ENCODE assay signal across 14 cellular contexts in the genomic region with DNA sequence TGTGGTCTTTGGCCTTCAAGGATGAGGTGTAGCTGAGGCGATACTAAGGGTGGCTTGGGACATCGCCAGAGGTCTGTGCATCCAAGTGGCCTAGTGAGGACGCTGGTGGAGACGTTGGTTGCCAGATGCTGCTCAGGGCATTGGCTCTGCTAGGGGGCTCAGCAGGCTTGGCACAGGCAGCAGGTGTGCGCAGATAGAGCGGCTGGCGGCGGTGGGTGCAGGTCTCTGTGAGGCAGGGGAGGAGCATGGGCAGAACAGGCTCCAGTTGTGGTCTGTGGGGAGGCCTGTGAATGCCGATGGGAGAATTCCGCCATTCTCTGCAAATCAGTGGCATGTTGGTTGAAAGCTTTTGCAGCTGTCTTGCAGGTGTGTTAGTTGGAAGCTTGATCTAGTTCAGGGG. TPM values are rescaled to one million over a fixed set of nuclear protein-coding genes. Genes with fewer than 3 reads are reported as not detected.
DNase-seq lines count a peak whose midpoint lies in the region; ATAC-seq and TF ChIP-seq lines count a peak whose summit lies in the region.
"Had no signal": no experiment of that assay in that cellular context is flagged by ENCODE, and none has a peak within 500 bp of the region (broad histone marks: within the 10 kb centered on the region; RNA-seq: fewer than 3 reads in every experiment).

No MANE protein-coding gene starts in this region.

- H3K9me3 ChIP-seq in esophagus squamous epithelium (no peaks in the 10 kb centered on the region), spleen (no peaks in the 10 kb centered on the region)
- H3K9me3 ChIP-seq: A549, vagina had no signal

- H3K36me3 ChIP-seq in esophagus squamous epithelium, result peaks cover 16 to 90% (median 32%) of the 10 kb centered on the region in 3 donors
- peaks cover 10 to 98% (median 87%) of the 10 kb centered on the region in 6 donors for H3K36me3 ChIP-seq in spleen

- no peaks in the 10 kb centered on the region for H3K9me3 Mint-ChIP-seq in activated CD4-positive, alpha-beta T cell treated with anti-CD3 and anti-CD28 coated beads, Interleukin-2, amount 10 ng/mL, durations not matched to agents 7 days and 5 days
- no peaks in the 10 kb centered on the region for H3K9me3 Mint-ChIP-seq in activated T-helper 1 cell treated with anti-CD3 and anti-CD28 coated beads, Interleukin-12 subunit alpha, Interleukin-12 subunit beta, Interleukin-2, Interleukin-4 antibody, amounts not matched to agents 30 ng/mL and 10 ng/mL and 1 ng/mL, durations not matched to agents 14 hours and 24 hours and 36 hours

- DNase-seq in activated CD4-positive, alpha-beta T cell treated with anti-CD3 and anti-CD28 coated beads, Interleukin-2, amount 10 ng/mL, durations not matched to agents 7 days and 5 days, result no peak
- DNase-seq in activated CD4-positive, alpha-beta T cell treated with anti-CD3 and anti-CD28 coated beads, Interleukin-2, amount 50 U/mL, for 48 hours, result no peak
- DNase-seq in activated T-helper 1 cell treated with anti-CD3 and anti-CD28 coated beads, Interleukin-12 subunit alpha, Interleukin-12 subunit beta, Interleukin-2, Interleukin-4 antibody, amounts not matched to agents 30 ng/mL and 10 ng/mL and 1 ng/mL, durations not matched to agents 14 hours and 24 hours and 36 hours (ENCODE audit: low spot score), result no peak
- DNase-seq in esophagus squamous epithelium (lab: John Stamatoyannopoulos, UW) (no peak), spleen (peak; percentile 68), NCI-H2081 treated with DMSO at 0.1 percent for 48 hours (lab: John Stamatoyannopoulos, UW) (no peak)
- DNase-seq in stimulated activated CD4-positive, alpha-beta T cell treated with anti-CD3 and anti-CD28 coated beads, Interleukin-4, amount 100 ng/mL, for 4 hours, result no peak
- DNase-seq: DMS153, NCI-H1105 treated with DMSO at 0.1 percent for 48 hours, NCI-H774, SHP77 had no signal

- peak overlapping the region; percentile 61 to 81 (median 72) for H3K27ac ChIP-seq in esophagus squamous epithelium
- H3K27ac ChIP-seq in spleen, result peak overlapping the region in 4 of 8 donors; percentile 13 to 44 (median 32)
- H3K27ac ChIP-seq: A549, vagina had no signal

- no peaks in the 10 kb centered on the region for H3K27me3 ChIP-seq in esophagus squamous epithelium
- no peaks in the 10 kb centered on the region for H3K27me3 ChIP-seq in spleen (replicated peaks in 1 of 7)
- H3K27me3 ChIP-seq: vagina had no signal

- peak overlapping the region; percentile 67 for H3K27ac Mint-ChIP-seq in activated CD4-positive, alpha-beta T cell treated with anti-CD3 and anti-CD28 coated beads, Interleukin-2, amount 10 ng/mL, durations not matched to agents 7 days and 5 days
- peak overlapping the region; percentile 40 for H3K27ac Mint-ChIP-seq in activated T-helper 1 cell treated with anti-CD3 and anti-CD28 coated beads, Interleukin-12 subunit alpha, Interleukin-12 subunit beta, Interleukin-2, Interleukin-4 antibody, amounts not matched to agents 30 ng/mL and 10 ng/mL and 1 ng/mL, durations not matched to agents 14 hours and 24 hours and 36 hours

- H3K27me3 Mint-ChIP-seq in activated CD4-positive, alpha-beta T cell treated with anti-CD3 and anti-CD28 coated beads, Interleukin-2, amount 10 ng/mL, durations not matched to agents 7 days and 5 days, result no peaks in the 10 kb centered on the region
- H3K27me3 Mint-ChIP-seq in activated T-helper 1 cell treated with anti-CD3 and anti-CD28 coated beads, Interleukin-12 subunit alpha, Interleukin-12 subunit beta, Interleukin-2, Interleukin-4 antibody, amounts not matched to agents 30 ng/mL and 10 ng/mL and 1 ng/mL, durations not matched to agents 14 hours and 24 hours and 36 hours (ENCODE audit: insufficient read depth), result no peaks in the 10 kb centered on the region

- POLR2A ChIA-PET in activated CD4-positive, alpha-beta T cell treated with anti-CD3 and anti-CD28 coated beads, Interleukin-2, amount 10 ng/mL, durations not matched to agents 7 days and 5 days (lab: Charles Lee), result no interaction called here

- intact Hi-C loops in activated T-helper 1 cell treated with anti-CD3 and anti-CD28 coated beads, Interleukin-12 subunit alpha, Interleukin-12 subunit beta, Interleukin-2, Interleukin-4 antibody, amounts not matched to agents 30 ng/mL and 10 ng/mL and 1 ng/mL, durations not matched to agents 14 hours and 24 hours and 36 hours (cut with micrococcal nuclease), result loop anchor here (10.0 kb wide), 1 partner anchor 216 kb away; no protein-coding TSS in a partner anchor
- intact Hi-C loops in esophagus squamous epithelium (cut with DNase I) (no loop called here), spleen (cut with DNase I; ENCODE audit: low total_unique reads) (no loop called here)

- H3K4me1 Mint-ChIP-seq in activated CD4-positive, alpha-beta T cell treated with anti-CD3 and anti-CD28 coated beads, Interleukin-2, amount 10 ng/mL, durations not matched to agents 7 days and 5 days, result peaks cover 75% of the 10 kb centered on the region
- H3K4me1 Mint-ChIP-seq in activated T-helper 1 cell treated with anti-CD3 and anti-CD28 coated beads, Interleukin-12 subunit alpha, Interleukin-12 subunit beta, Interleukin-2, Interleukin-4 antibody, amounts not matched to agents 30 ng/mL and 10 ng/mL and 1 ng/mL, durations not matched to agents 14 hours and 24 hours and 36 hours (ENCODE audit: low read depth), result peaks cover 28% of the 10 kb centered on the region

- H3K4me1 ChIP-seq in esophagus squamous epithelium (peaks cover 8 to 83% (median 44%) of the 10 kb centered on the region in 3 donors), spleen (peaks cover 6 to 88% (median 47%) of the 10 kb centered on the region in 6 donors)
- H3K4me1 ChIP-seq: A549 had no signal

- no peak overlapping the region for H3K4me3 Mint-ChIP-seq in activated CD4-positive, alpha-beta T cell treated with anti-CD3 and anti-CD28 coated beads, Interleukin-2, amount 10 ng/mL, durations not matched to agents 7 days and 5 days
- no peak overlapping the region for H3K4me3 Mint-ChIP-seq in activated T-helper 1 cell treated with anti-CD3 and anti-CD28 coated beads, Interleukin-12 subunit alpha, Interleukin-12 subunit beta, Interleukin-2, Interleukin-4 antibody, amounts not matched to agents 30 ng/mL and 10 ng/mL and 1 ng/mL, durations not matched to agents 14 hours and 24 hours and 36 hours

- TF ChIP-seq POLR2A in esophagus squamous epithelium (IDR thresholded peaks at IDR 0.05), result no peak
- no peak for TF ChIP-seq POLR2A in spleen (IDR thresholded peaks at IDR 0.05)

- WGBS in esophagus squamous epithelium, 2 donors, result 43 to 54% methylated on average over 6 to 10 of the region's 10 CpGs
- WGBS in spleen, 5 donors, result 71 to 87% (median 80%) methylated on average over 10 of the region's 10 CpGs

- ATAC-seq in HG02798 (IDR thresholded peaks at IDR 0.05; ENCODE audit: poor library complexity, unreplicated experiment), result no peak
- ATAC-seq: A549 had no signal

- peak overlapping the region in 1 of 4 donors; percentile 6 for H3K4me3 ChIP-seq in esophagus squamous epithelium
- H3K4me3 ChIP-seq in spleen, result no peak overlapping the region
- H3K4me3 ChIP-seq: A549, vagina had no signal

- no peak for TF ChIP-seq CTCF in esophagus squamous epithelium (IDR thresholded peaks at IDR 0.05)
- no peak for TF ChIP-seq CTCF in spleen (IDR thresholded peaks at IDR 0.05 in 8 of 11, conservative IDR thresholded peaks at IDR 0.05 in 3 of 11)

- CTCF ChIA-PET in activated CD4-positive, alpha-beta T cell treated with anti-CD3 and anti-CD28 coated beads, Interleukin-2, amount 10 ng/mL, durations not matched to agents 7 days and 5 days (lab: Charles Lee), result interaction anchor here (0.7 to 1.3 kb wide), 5 partner anchors 14 to 134 kb away, joined by 3 to 4 read pairs (median 4); a partner anchor contains a TSS

- peaks cover 65% of the 10 kb centered on the region for H3K36me3 Mint-ChIP-seq in activated CD4-positive, alpha-beta T cell treated with anti-CD3 and anti-CD28 coated beads, Interleukin-2, amount 10 ng/mL, durations not matched to agents 7 days and 5 days (ENCODE audit: low read depth)
- peaks cover 27% of the 10 kb centered on the region for H3K36me3 Mint-ChIP-seq in activated T-helper 1 cell treated with anti-CD3 and anti-CD28 coated beads, Interleukin-12 subunit alpha, Interleukin-12 subunit beta, Interleukin-2, Interleukin-4 antibody, amounts not matched to agents 30 ng/mL and 10 ng/mL and 1 ng/mL, durations not matched to agents 14 hours and 24 hours and 36 hours (ENCODE audit: low read depth)

RNA-seq across cellular contexts. Expression of a gene that starts 21.2 kb away (rescaled TPM):
- 1 to 10 TPM; 3.8 to 6.7 TPM for total RNA-seq in activated CD4-positive, alpha-beta T cell treated with anti-CD3 and anti-CD28 coated beads, Interleukin-2, amount 10 ng/mL, durations not matched to agents 7 days and 5 days
- 0.10 and 0.44 TPM in 2 replicates for total RNA-seq in activated T-helper 1 cell treated with anti-CD3 and anti-CD28 coated beads, Interleukin-12 subunit alpha, Interleukin-12 subunit beta, Interleukin-2, Interleukin-4 antibody, amounts not matched to agents 30 ng/mL and 10 ng/mL and 1 ng/mL, durations not matched to agents 14 hours and 24 hours and 36 hours
- under 1 TPM in 1 of 4 donors, not detected in 3; 0.57 TPM for total RNA-seq in esophagus squamous epithelium
- total RNA-seq in spleen, result 10 to 100 TPM in 6 of 7 donors, 1 to 10 TPM in 1; 7.1 to 36.5 (median 15.1) TPM
- polyA plus RNA-seq in spleen, result 10 to 100 TPM in 2 of 3 donors, 1 to 10 TPM in 1; 2.4 to 23.0 (median 22.0) TPM

RNA-seq across cellular contexts. Expression of a gene that starts 32.8 kb away (rescaled TPM):
- 10 to 100 TPM; 46.8 to 47.3 TPM for total RNA-seq in activated CD4-positive, alpha-beta T cell treated with anti-CD3 and anti-CD28 coated beads, Interleukin-2, amount 10 ng/mL, durations not matched to agents 7 days and 5 days
- 22.1 and 23.6 TPM in 2 replicates for total RNA-seq in activated T-helper 1 cell treated with anti-CD3 and anti-CD28 coated beads, Interleukin-12 subunit alpha, Interleukin-12 subunit beta, Interleukin-2, Interleukin-4 antibody, amounts not matched to agents 30 ng/mL and 10 ng/mL and 1 ng/mL, durations not matched to agents 14 hours and 24 hours and 36 hours
- 10 to 100 TPM in 3 of 4 donors, 1 to 10 TPM in 1; 4.0 to 29.9 (median 19.4) TPM for total RNA-seq in esophagus squamous epithelium
- 10 to 100 TPM; 12.0 to 31.0 (median 26.6) TPM for total RNA-seq in spleen
- polyA plus RNA-seq in spleen, result 10 to 100 TPM; 12.7 to 31.7 (median 15.8) TPM

RNA-seq across cellular contexts. Expression of a gene that starts 36.4 kb away (rescaled TPM):
- total RNA-seq in activated CD4-positive, alpha-beta T cell treated with anti-CD3 and anti-CD28 coated beads, Interleukin-2, amount 10 ng/mL, durations not matched to agents 7 days and 5 days, result 100 to 1,000 TPM; 248 to 265 TPM
- total RNA-seq in activated T-helper 1 cell treated with anti-CD3 and anti-CD28 coated beads, Interleukin-12 subunit alpha, Interleukin-12 subunit beta, Interleukin-2, Interleukin-4 antibody, amounts not matched to agents 30 ng/mL and 10 ng/mL and 1 ng/mL, durations not matched to agents 14 hours and 24 hours and 36 hours, result 323 and 331 TPM in 2 replicates
- total RNA-seq in esophagus squamous epithelium (100 to 1,000 TPM; 102 to 162 (median 128) TPM), spleen (100 to 1,000 TPM; 105 to 229 (median 147) TPM)
- polyA plus RNA-seq in spleen, result 100 to 1,000 TPM in 1 of 3 donors, 10 to 100 TPM in 2; 77.1 to 153 (median 79.9) TPM
